11 cellular contexts compared by ENCODE assay signal in genomic region chr11:286976-287820, GRCh38. TPM values are rescaled to one million over a fixed set of nuclear protein-coding genes. Genes with fewer than 3 reads are reported as not detected.
DNase-seq lines count a peak whose midpoint lies in the region; ATAC-seq, FAIRE-seq and TF ChIP-seq lines count a peak whose summit lies in the region.
"Not testable (repeated sequence)": the region's sequence is repeated elsewhere in the genome, so short reads cannot be mapped to it uniquely, and the experiment has no call there.
"Had no signal": no experiment of that assay in that cellular context is flagged by ENCODE, and none has a peak within 500 bp of the region (broad histone marks: within the 10 kb centered on the region; RNA-seq: fewer than 3 reads in every experiment).

No MANE protein-coding gene starts in this region.

- not testable (repeated sequence) for H3K9me3 ChIP-seq in BLaER1; H9 (ENCODE audit: control insufficient read depth, low read depth, low read length); astrocyte (ENCODE audit: insufficient read depth, low read depth, low read length); right cardiac atrium (ENCODE audit: control insufficient read depth, low read length)

- peaks cover 18% of the 10 kb centered on the region for H3K36me3 ChIP-seq in BLaER1
- H3K36me3 ChIP-seq in astrocyte (ENCODE audit: insufficient read depth, low read length) = not testable (repeated sequence)

- H4K20me1 ChIP-seq in BLaER1 = peaks cover 24% of the 10 kb centered on the region
- not testable (repeated sequence) for H4K20me1 ChIP-seq in H9 (ENCODE audit: control insufficient read depth, insufficient read depth, insufficient read length); astrocyte (ENCODE audit: insufficient read depth, low read length)

- H2BK12ac ChIP-seq in H9 (ENCODE audit: insufficient read length, low read depth, low read length) = not testable (repeated sequence)

- peak overlapping the region; percentile 78 for H3K4me3 ChIP-seq in BLaER1
- H3K4me3 ChIP-seq in astrocyte (ENCODE audit: insufficient read depth, low read depth, low read length); right cardiac atrium (ENCODE audit: low read length): not testable (repeated sequence)

- not testable (repeated sequence) for H2BK5ac ChIP-seq in H9 (ENCODE audit: insufficient read length, low read length)

- H3K4me2 ChIP-seq in BLaER1 = peak overlapping the region; percentile 99
- not testable (repeated sequence) for H3K4me2 ChIP-seq in H9 (ENCODE audit: insufficient read depth, insufficient read length, low read length); astrocyte (ENCODE audit: low read length)

- H3K9ac ChIP-seq in BLaER1 = peak overlapping the region; percentile 81; the same call in 1 of the 2 replicates
- not testable (repeated sequence) for H3K9ac ChIP-seq in H9 (ENCODE audit: extremely low read depth, insufficient read length, low read length); astrocyte (ENCODE audit: low read length)

- not testable (repeated sequence) for H3K9me3 Mint-ChIP-seq in H9; T-cell; astrocyte (ENCODE audit: unreplicated experiment); natural killer cell

- not testable (repeated sequence) for H3K79me2 ChIP-seq in H9 (ENCODE audit: insufficient read depth, low read length); astrocyte (ENCODE audit: insufficient read depth, low read length)

- intact Hi-C loops in right cardiac atrium (cut with DNase I); natural killer cell (cut with micrococcal nuclease): not testable (repeated sequence)

- CTCF ChIA-PET in T-cell (lab: Charles Lee) = interaction anchor here in 1 of 2 donors (0.7 to 3.9 kb wide), 3 partner anchors 25 to 276 kb away, joined by 3 to 17 read pairs (median 4); no protein-coding TSS in a partner anchor

- not testable (repeated sequence) for H2BK120ac ChIP-seq in H9 (ENCODE audit: low read depth, low read length, poor library complexity, severe bottlenecking)

- not testable (repeated sequence) for H2AFZ ChIP-seq in H9 (ENCODE audit: low read length); astrocyte (ENCODE audit: low read depth, low read length)

- H3K4me3 Mint-ChIP-seq in H9 (peak overlapping the region; percentile 59 to 61; a peak in 3 of 5 replicates), T-cell (peak overlapping the region; percentile 92 to 99 (median 99)), astrocyte (ENCODE audit: unreplicated experiment) (peak overlapping the region; percentile 73), natural killer cell (peak overlapping the region; percentile 94)

- POLR2A ChIA-PET in T-cell (lab: Charles Lee) = interaction anchor here (0.7 to 1.1 kb wide), 2 partner anchors 18 to 1094 kb away, joined by 3 to 4 read pairs; no protein-coding TSS in a partner anchor

- H3K23me2 ChIP-seq in H9 (ENCODE audit: insufficient read length, low read depth, low read length, poor library complexity, severe bottlenecking) = not testable (repeated sequence)

- peaks cover 50% of the 10 kb centered on the region for H3K4me1 ChIP-seq in BLaER1
- not testable (repeated sequence) for H3K4me1 ChIP-seq in H9 (ENCODE audit: insufficient read depth, low read length); astrocyte (ENCODE audit: insufficient read depth, low read length); right cardiac atrium (ENCODE audit: control insufficient read depth, insufficient read depth, low read length)

- not testable (repeated sequence) for H3K14ac ChIP-seq in H9 (ENCODE audit: insufficient read depth, low read length)

- peaks cover 13% of the 10 kb centered on the region for H3K27me3 Mint-ChIP-seq in H9 (ENCODE audit: low read depth)
- not testable (repeated sequence) for H3K27me3 Mint-ChIP-seq in T-cell
- H3K27me3 Mint-ChIP-seq in astrocyte (ENCODE audit: low read depth, unreplicated experiment) = peaks cover 43% of the 10 kb centered on the region
- peaks cover 0 to 22% of the 10 kb centered on the region in 2 donors for H3K27me3 Mint-ChIP-seq in natural killer cell (ENCODE audit: low read depth in 2 of 2)

- H3K79me1 ChIP-seq in H9 (ENCODE audit: insufficient read depth, low read depth, low read length, poor library complexity, severe bottlenecking) = not testable (repeated sequence)

- not testable (repeated sequence) for H3K56ac ChIP-seq in H9 (ENCODE audit: insufficient read length, low read depth, low read length)

- not testable (repeated sequence) for H3K18ac ChIP-seq in H9 (ENCODE audit: insufficient read length, low read depth, low read length)

- peaks cover 8 to 11% (median 9%) of the 10 kb centered on the region in 3 experiments for H3K36me3 Mint-ChIP-seq in H9 (ENCODE audit: insufficient read depth in 1 of 3, low read depth in 3 of 3)
- not testable (repeated sequence) for H3K36me3 Mint-ChIP-seq in T-cell; astrocyte (ENCODE audit: low read depth, unreplicated experiment); natural killer cell

- H2BK15ac ChIP-seq in H9 (ENCODE audit: low read depth, low read length) = not testable (repeated sequence)

- not testable (repeated sequence) for H3K23ac ChIP-seq in H9 (ENCODE audit: insufficient read length, low read depth, low read length)

- not testable (repeated sequence) for H4K8ac ChIP-seq in H9 (replicated peaks; ENCODE audit: insufficient read length, low read depth, low read length)

- not testable (repeated sequence) for FAIRE-seq in astrocyte (lab: Jason Lieb, UNC)

- not testable (repeated sequence) for H2BK20ac ChIP-seq in H9 (ENCODE audit: low read depth, low read length, poor library complexity, severe bottlenecking)

- ATAC-seq in T-cell (replicated peaks in 1 of 4) = peak; percentile 1 to 19 (median 1)
- ATAC-seq in right cardiac atrium, natural killer cell: not testable (repeated sequence)

- H3T11ph ChIP-seq in H9 (ENCODE audit: low read length) = not testable (repeated sequence)

- peaks cover 66% of the 10 kb centered on the region for H3K27me3 ChIP-seq in BLaER1
- not testable (repeated sequence) for H3K27me3 ChIP-seq in H9 (ENCODE audit: insufficient read depth, low read length); right cardiac atrium (ENCODE audit: control insufficient read depth, insufficient read depth)
- H3K27me3 ChIP-seq in astrocyte (ENCODE audit: insufficient read depth, low read length) = peaks cover 23% of the 10 kb centered on the region

- not testable (repeated sequence) for H3K27ac ChIP-seq in BLaER1; H9 (ENCODE audit: insufficient read length, low read depth, low read length); astrocyte (ENCODE audit: low read depth, low read length); right cardiac atrium (ENCODE audit: low read length)

- not testable (repeated sequence) for H4K5ac ChIP-seq in H9 (ENCODE audit: insufficient read length, low read depth, low read length)

- no CpG with 5 or more reads among the region's 27 CpGs for WGBS in H9 (ENCODE audit: extremely low coverage, insufficient read length, low lambda C conversion rate)
- WGBS in right cardiac atrium = 82% methylated on average over 27 of the region's 27 CpGs

- not testable (repeated sequence) for H4K91ac ChIP-seq in H9 (ENCODE audit: insufficient read length, low read depth, low read length)

- not testable (repeated sequence) for H2AK5ac ChIP-seq in H9 (ENCODE audit: insufficient read length, low read length)

- not testable (repeated sequence) for H3K27ac Mint-ChIP-seq in H9; astrocyte (ENCODE audit: unreplicated experiment)
- peak overlapping the region; percentile 96 to 97 for H3K27ac Mint-ChIP-seq in T-cell
- H3K27ac Mint-ChIP-seq in natural killer cell = peak overlapping the region in 1 of 2 donors; percentile 91

- DNase-seq in H9 (peak; percentile 38), T-cell (peak in 33 of 34 experiments; percentile 32 to 91 (median 67)), right cardiac atrium (peak; percentile 16 to 53 (median 46))
- DNase-seq in activated CD8-positive, alpha-beta memory T cell treated with anti-CD3 and anti-CD28 coated beads, Interleukin-2, amount 50 U/mL, for 1 hour (ENCODE audit: extremely low read depth) = peak; percentile 65
- not testable (repeated sequence) for DNase-seq in astrocyte (ENCODE audit: low read depth); natural killer cell
- DNase-seq in stimulated activated CD4-positive, alpha-beta T cell treated with anti-CD3 and anti-CD28 coated beads, Interleukin-4, amount 100 ng/mL, for 24 hours = peak; percentile 52

- not testable (repeated sequence) for H3K4ac ChIP-seq in H9 (ENCODE audit: low read depth, low read length)

- H3K4me1 Mint-ChIP-seq in H9 = peaks cover 40 to 49% of the 10 kb centered on the region in 2 experiments
- peaks cover 43 to 66% (median 48%) of the 10 kb centered on the region in 3 donors for H3K4me1 Mint-ChIP-seq in T-cell
- not testable (repeated sequence) for H3K4me1 Mint-ChIP-seq in astrocyte (ENCODE audit: low read depth, unreplicated experiment)
- H3K4me1 Mint-ChIP-seq in natural killer cell = peaks cover 26 to 51% of the 10 kb centered on the region in 2 donors

- not testable (repeated sequence) for TF ChIP-seq CTCF in H9 (conservative IDR thresholded peaks at IDR 0.05); astrocyte (IDR thresholded peaks at IDR 0.05; ENCODE audit: insufficient read depth, low read depth, low read length); natural killer cell (IDR thresholded peaks at IDR 0.05)

RNA-seq across cellular contexts. Expression of gene PGGHG, which starts 1.7 kb away (rescaled TPM):
- total RNA-seq in H9 (2021) (57.9 and 58.3 TPM in 2 replicates), T-cell (100 to 1,000 TPM; 252 to 818 (median 459) TPM), astrocyte (22.9 and 25.1 TPM in 2 replicates), right cardiac atrium (10 to 100 TPM in 3 of 4 donors, 1 to 10 TPM in 1; 9.9 to 15.8 (median 11.9) TPM), natural killer cell (100 to 1,000 TPM; 130 to 237 (median 153) TPM)
- 18.7 TPM for polyA plus RNA-seq in right cardiac atrium

RNA-seq across cellular contexts. Expression of gene NLRP6, which starts 9.0 kb away (rescaled TPM):
- total RNA-seq in H9 (2021) = not detected in 2 replicates
- total RNA-seq in T-cell = 10 to 100 TPM in 3 of 5 donors, 1 to 10 TPM in 2; 6.7 to 27.7 (median 20.9) TPM
- not detected in 2 replicates for total RNA-seq in astrocyte
- under 1 TPM in 2 of 4 donors, not detected in 2; 0.11 to 0.24 TPM for total RNA-seq in right cardiac atrium
- polyA plus RNA-seq in right cardiac atrium = 0.02 TPM
- total RNA-seq in natural killer cell = 1 to 10 TPM; 1.7 to 3.0 (median 2.3) TPM
- total RNA-seq: endothelial cell of umbilical vein, urinary bladder had no signal
- polyA plus RNA-seq: endothelial cell of umbilical vein had no signal

RNA-seq across cellular contexts. Expression of gene IFITM5, which starts 12.1 kb away (rescaled TPM):
- not detected in 2 replicates for total RNA-seq in H9 (2021)
- not detected for total RNA-seq in T-cell
- total RNA-seq in astrocyte = not detected in 2 replicates
- not detected for total RNA-seq in right cardiac atrium
- polyA plus RNA-seq in right cardiac atrium = not detected
- not detected for total RNA-seq in natural killer cell
- total RNA-seq: endothelial cell of umbilical vein, liver, urinary bladder had no signal
- polyA plus RNA-seq: endothelial cell of umbilical vein, liver, urinary bladder had no signal

RNA-seq across cellular contexts. Expression of gene IFITM2, which starts 20.4 kb away (rescaled TPM):
- total RNA-seq in H9 (2021) (421 and 425 TPM in 2 replicates), T-cell (100 to 1,000 TPM; 276 to 654 (median 359) TPM), astrocyte (474 and 575 TPM in 2 replicates), right cardiac atrium (100 to 1,000 TPM; 180 to 290 (median 240) TPM), natural killer cell (1,000 to 10,000 TPM; 1,080 to 1,421 (median 1,273) TPM)
- polyA plus RNA-seq in right cardiac atrium = 393 TPM

RNA-seq across cellular contexts. Expression of gene IFITM1, which starts 26.6 kb away (rescaled TPM):
- total RNA-seq in H9 (2021) (498 and 500 TPM in 2 replicates), T-cell (100 to 1,000 TPM; 201 to 427 (median 243) TPM), astrocyte (526 and 631 TPM in 2 replicates), right cardiac atrium (100 to 1,000 TPM in 3 of 4 donors, 10 to 100 TPM in 1; 85.0 to 169 (median 116) TPM), natural killer cell (100 to 1,000 TPM; 540 to 809 (median 710) TPM)
- 235 TPM for polyA plus RNA-seq in right cardiac atrium
